Comparison of ENCODE assay signal across 27 cellular contexts in genomic region chr3:7713724-7714123, GRCh38.
"Had no signal": no experiment of that assay in that cellular context is flagged by ENCODE, and none has a peak within 500 bp of the region (broad histone marks: within the 10 kb centered on the region; RNA-seq: fewer than 3 reads in every experiment).

No MANE protein-coding gene starts in this region.

- H3K27ac ChIP-seq: coronary artery, lower lobe of right lung, ovary, suprapubic skin, transverse colon, upper lobe of right lung, uterus had no signal

- H3K36me3 ChIP-seq: lower lobe of right lung, ovary, suprapubic skin, transverse colon, upper lobe of right lung, uterus had no signal

- H3K4me3 ChIP-seq: coronary artery, lower lobe of right lung, ovary, smooth muscle cell, suprapubic skin, transverse colon, upper lobe of right lung, uterus had no signal

- ATAC-seq: left ventricle myocardium superior; lower lobe of right lung; naive thymus-derived CD8-positive, alpha-beta T cell; sciatic nerve; stimulated activated naive CD8-positive, alpha-beta T cell treated with anti-CD3 and anti-CD28 coated beads, Interleukin-15, amount 100 ng/mL, for 72 hours; upper lobe of right lung had no signal

- H3K36me3 Mint-ChIP-seq: immature natural killer cell; naive thymus-derived CD8-positive, alpha-beta T cell had no signal

- H3K27me3 Mint-ChIP-seq: naive thymus-derived CD8-positive, alpha-beta T cell; stimulated activated naive CD8-positive, alpha-beta T cell treated with anti-CD3 and anti-CD28 coated beads, Interleukin-15, amount 100 ng/mL, for 72 hours had no signal

- H3K4me2 ChIP-seq: smooth muscle cell had no signal

- H3K9me3 ChIP-seq: lower lobe of right lung, ovary, suprapubic skin, transverse colon, upper lobe of right lung, uterus had no signal

- H3K4me1 ChIP-seq: lower lobe of right lung, suprapubic skin, transverse colon, upper lobe of right lung, uterus had no signal

- FAIRE-seq: frontal cortex had no signal

- H3K4me1 Mint-ChIP-seq: stimulated activated naive CD8-positive, alpha-beta T cell treated with anti-CD3 and anti-CD28 coated beads, Interleukin-15, amount 100 ng/mL, for 72 hours had no signal

- H3K9me3 Mint-ChIP-seq: nephron progenitor cell; stimulated activated naive CD8-positive, alpha-beta T cell treated with anti-CD3 and anti-CD28 coated beads, Interleukin-15, amount 100 ng/mL, for 72 hours had no signal

- H3K4me3 Mint-ChIP-seq: immature natural killer cell; naive thymus-derived CD8-positive, alpha-beta T cell; nephron progenitor cell; stimulated activated naive CD8-positive, alpha-beta T cell treated with anti-CD3 and anti-CD28 coated beads, Interleukin-15, amount 100 ng/mL, for 72 hours had no signal

- H3K27ac Mint-ChIP-seq: immature natural killer cell; naive thymus-derived CD8-positive, alpha-beta T cell; nephron progenitor cell; stimulated activated naive CD8-positive, alpha-beta T cell treated with anti-CD3 and anti-CD28 coated beads, Interleukin-15, amount 100 ng/mL, for 72 hours had no signal

- H3K27me3 ChIP-seq: ovary, suprapubic skin, transverse colon, upper lobe of right lung, uterus had no signal

- DNase-seq: dermis blood vessel endothelial cell; effector memory CD4-positive, alpha-beta T cell; erythroblast; immature natural killer cell; islet precursor cell; left ventricle myocardium superior; lower lobe of right lung; naive thymus-derived CD8-positive, alpha-beta T cell; nephron progenitor cell; occipital lobe; ovary; posterior cingulate gyrus; retina; stimulated activated CD4-positive, alpha-beta T cell treated with anti-CD3 and anti-CD28 coated beads, Interleukin-12 subunit alpha, Interleukin-12 subunit beta, amount 100 ng/mL, for 4 hours; stimulated activated CD4-positive, alpha-beta T cell treated with anti-CD3 and anti-CD28 coated beads, Interleukin-1b, Interleukin-23, amount 100 ng/mL, for 48 hours; stimulated activated CD4-positive, alpha-beta T cell treated with anti-CD3 and anti-CD28 coated beads, Interleukin-4, amount 100 ng/mL, for 1 hour; stimulated activated CD8-positive, alpha-beta memory T cell treated with anti-CD3 and anti-CD28 coated beads, Interleukin-4, amount 100 ng/mL, for 48 hours; stimulated activated naive CD4-positive, alpha-beta T cell; stimulated activated naive CD8-positive, alpha-beta T cell treated with anti-CD3 and anti-CD28 coated beads, Interleukin-15, amount 100 ng/mL, for 72 hours; transverse colon; upper lobe of right lung; uterus had no signal
